10 cellular contexts compared by ENCODE assay signal in genomic region chr7:141220263-141220662, GRCh38.
DNase-seq lines count a peak whose midpoint lies in the region; ATAC-seq, FAIRE-seq and TF ChIP-seq lines count a peak whose summit lies in the region.
"Had no signal": no experiment of that assay in that cellular context is flagged by ENCODE, and none has a peak within 500 bp of the region (broad histone marks: within the 10 kb centered on the region; RNA-seq: fewer than 3 reads in every experiment).

No MANE protein-coding gene starts in this region.

- TF ChIP-seq CTCF in LNCAP (IDR thresholded peaks at IDR 0.05), result peak; percentile 18; the same call in 1 of the 2 replicates

- ATAC-seq in GM19455 (IDR thresholded peaks at IDR 0.05; ENCODE audit: unreplicated experiment), result no peak
- ATAC-seq: left cardiac atrium had no signal

- peak; percentile 10 for DNase-seq in G401 (ENCODE audit: low spot score)
- peak; percentile 40 for DNase-seq in RCC 7860 (ENCODE audit: low spot score)
- peak; percentile 17 for DNase-seq in kidney glomerular epithelial cell (lab: John Stamatoyannopoulos, UW)
- no peak for DNase-seq in anterior cingulate cortex (lab: John Stamatoyannopoulos, UW)
- DNase-seq in activated CD4-positive, alpha-beta T cell treated with anti-CD3 and anti-CD28 coated beads, Interleukin-2, amount 50 U/mL, for 1 hour, result no peak
- no peak for DNase-seq in posterior vena cava (ENCODE audit: low spot score)
- DNase-seq: left cardiac atrium, Peyer's patch had no signal

- in situ Hi-C loops in G401 (cut with HindIII; ENCODE audit: low sequenced_read_pairs), result no loop called here

- intact Hi-C loops in posterior vena cava (cut with DNase I), result no loop called here

- FAIRE-seq in RCC 7860 (lab: Jason Lieb, UNC), result no peak

Comparison
In these comparisons a context has a peak if more than half of its experiments do, and no peak if none do; other contexts are left out.
1. DNase-seq: peak in G401 (single experiment), RCC 7860 (single experiment) and kidney glomerular epithelial cell (single experiment); none in anterior cingulate cortex (0 of 58), activated CD4-positive, alpha-beta T cell treated with anti-CD3 and anti-CD28 coated beads, Interleukin-2, amount 50 U/mL, for 1 hour (single experiment) and posterior vena cava (single experiment).